Comparison of ENCODE assay signal across 23 cellular contexts in the genomic region with DNA sequence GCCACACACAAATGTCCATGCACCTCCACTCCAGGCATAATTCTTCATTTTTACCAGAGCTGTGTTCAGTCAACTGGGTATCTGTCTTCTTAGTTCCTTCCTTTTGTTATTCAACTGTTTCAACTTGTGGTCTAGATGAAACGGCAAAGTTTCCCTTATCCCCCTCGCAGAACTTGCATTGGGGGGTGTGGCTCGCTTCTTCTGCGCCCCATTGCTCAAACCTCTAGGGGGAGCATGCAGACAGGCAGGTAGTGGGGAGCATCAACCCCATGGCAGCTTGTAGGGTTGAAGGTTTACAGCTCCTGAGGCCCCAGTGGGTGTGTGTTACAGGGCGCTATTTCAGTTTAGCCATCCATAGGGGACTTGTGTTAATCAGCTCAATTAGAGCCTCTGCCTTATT. TPM values are rescaled to one million over a fixed set of nuclear protein-coding genes. Genes with fewer than 3 reads are reported as not detected.
A peak's percentile ranks its signal among the peaks of the same experiment; 100 is the strongest.
DNase-seq lines count a peak whose midpoint lies in the region; ATAC-seq, FAIRE-seq and TF ChIP-seq lines count a peak whose summit lies in the region.
"Had no signal": no experiment of that assay in that cellular context is flagged by ENCODE, and none has a peak within 500 bp of the region (broad histone marks: within the 10 kb centered on the region; RNA-seq: fewer than 3 reads in every experiment).

No MANE protein-coding gene starts in this region.

- FAIRE-seq in frontal cortex (lab: Jason Lieb, UNC) = no peak

- intact Hi-C loops in Right ventricle myocardium superior (cut with DNase I) = loop anchor here (2.0 to 10.0 kb wide), 2 partner anchors 100 to 172 kb away; no protein-coding TSS in a partner anchor

- TF ChIP-seq CTCF in GM12873 (IDR thresholded peaks at IDR 0.05; ENCODE audit: insufficient read depth, low read depth, low read length, missing control alignments) (peak; percentile 36), NB4 (IDR thresholded peaks at IDR 0.05; ENCODE audit: low read depth, low read length) (peak; percentile 28), chondrocyte (IDR thresholded peaks at IDR 0.05) (peak; percentile 6)

- peak overlapping the region; percentile 47 for H3K4me2 ChIP-seq in BLaER1

- no peak overlapping the region for H3K4me3 Mint-ChIP-seq in chondrocyte (ENCODE audit: unreplicated experiment)
- H3K4me3 Mint-ChIP-seq in effector memory CD8-positive, alpha-beta T cell = no peak overlapping the region
- H3K4me3 Mint-ChIP-seq: activated CD8-positive, alpha-beta memory T cell treated with anti-CD3 and anti-CD28 coated beads, Interleukin-2, amount 10 ng/mL, durations not matched to agents 7 days and 5 days; CD4-positive, alpha-beta T cell had no signal

- peaks cover 24% of the 10 kb centered on the region for H3K4me1 Mint-ChIP-seq in chondrocyte (ENCODE audit: low read depth)
- no peaks in the 10 kb centered on the region for H3K4me1 Mint-ChIP-seq in effector memory CD8-positive, alpha-beta T cell (ENCODE audit: low read depth in 2 of 2)
- H3K4me1 Mint-ChIP-seq: activated CD8-positive, alpha-beta memory T cell treated with anti-CD3 and anti-CD28 coated beads, Interleukin-2, amount 10 ng/mL, durations not matched to agents 7 days and 5 days had no signal

- no peak overlapping the region for H3K4me3 ChIP-seq in BLaER1
- no peak overlapping the region for H3K4me3 ChIP-seq in NB4 (ENCODE audit: low read depth, low read length)
- H3K4me3 ChIP-seq in effector memory CD4-positive, alpha-beta T cell (ENCODE audit: insufficient read depth, low read depth, low read length, poor library complexity, severe bottlenecking) = no peak overlapping the region
- H3K4me3 ChIP-seq: esophagus squamous epithelium, lower lobe of right lung had no signal

- H3K27me3 Mint-ChIP-seq in chondrocyte (ENCODE audit: low read depth) = peaks cover 5% of the 10 kb centered on the region
- no peaks in the 10 kb centered on the region for H3K27me3 Mint-ChIP-seq in effector memory CD8-positive, alpha-beta T cell
- H3K27me3 Mint-ChIP-seq: activated CD8-positive, alpha-beta memory T cell treated with anti-CD3 and anti-CD28 coated beads, Interleukin-2, amount 10 ng/mL, durations not matched to agents 7 days and 5 days; CD4-positive, alpha-beta T cell had no signal

- H3K36me3 ChIP-seq in BLaER1 = no peaks in the 10 kb centered on the region
- H3K36me3 ChIP-seq in effector memory CD4-positive, alpha-beta T cell (ENCODE audit: control insufficient read depth, insufficient read depth, low read length) = no peaks in the 10 kb centered on the region
- H3K36me3 ChIP-seq: esophagus squamous epithelium, lower lobe of right lung had no signal

- H3K27me3 ChIP-seq in BLaER1 = no peaks in the 10 kb centered on the region
- H3K27me3 ChIP-seq in effector memory CD4-positive, alpha-beta T cell (replicated peaks; ENCODE audit: control insufficient read depth, insufficient read depth, low read length, poor library complexity, severe bottlenecking) = no peaks in the 10 kb centered on the region
- H3K27me3 ChIP-seq: esophagus squamous epithelium had no signal

- TF ChIP-seq POLR2A in NB4 (IDR thresholded peaks at IDR 0.05; ENCODE audit: extremely low read depth, insufficient read length) = no peak

- peaks cover 7% of the 10 kb centered on the region for H3K9me3 Mint-ChIP-seq in chondrocyte (ENCODE audit: low read depth)
- H3K9me3 Mint-ChIP-seq in effector memory CD8-positive, alpha-beta T cell = no peaks in the 10 kb centered on the region
- H3K9me3 Mint-ChIP-seq: activated T-helper 2 cell treated with anti-CD3 and anti-CD28 coated beads, Interferon-gamma antibody, Interleukin-2, Interleukin-4, amounts not matched to agents 10 μg/mL and 5 μg/mL and 100 μg/mL, durations not matched to agents 14 hours and 24 hours and 36 hours; CD4-positive, alpha-beta T cell had no signal

- peaks cover 5% of the 10 kb centered on the region; the same call in 1 of the 2 replicates for H3K9me3 ChIP-seq in BLaER1
- H3K9me3 ChIP-seq in effector memory CD4-positive, alpha-beta T cell (ENCODE audit: control insufficient read depth, low read length) = no peaks in the 10 kb centered on the region
- H3K9me3 ChIP-seq: esophagus squamous epithelium, lower lobe of right lung had no signal

- no peak for ATAC-seq in Right ventricle myocardium superior (ENCODE audit: poor library complexity)
- ATAC-seq in effector memory CD8-positive, alpha-beta T cell (replicated peaks) = no peak
- ATAC-seq: activated CD8-positive, alpha-beta memory T cell treated with anti-CD3 and anti-CD28 coated beads, Interleukin-2, amount 10 ng/mL, durations not matched to agents 7 days and 5 days; lower lobe of right lung; right cardiac atrium; stimulated activated naive CD8-positive, alpha-beta T cell treated with anti-CD3 and anti-CD28 coated beads, Interleukin-15, Interleukin-2, amounts not matched to agents 100 U/mL and 50 U/mL, for 24 hours had no signal

- no peak overlapping the region for H3K27ac Mint-ChIP-seq in chondrocyte (ENCODE audit: unreplicated experiment)
- H3K27ac Mint-ChIP-seq in effector memory CD8-positive, alpha-beta T cell = no peak overlapping the region
- H3K27ac Mint-ChIP-seq: activated CD8-positive, alpha-beta memory T cell treated with anti-CD3 and anti-CD28 coated beads, Interleukin-2, amount 10 ng/mL, durations not matched to agents 7 days and 5 days; activated T-helper 2 cell treated with anti-CD3 and anti-CD28 coated beads, Interferon-gamma antibody, Interleukin-2, Interleukin-4, amounts not matched to agents 10 μg/mL and 5 μg/mL and 100 μg/mL, durations not matched to agents 14 hours and 24 hours and 36 hours; CD4-positive, alpha-beta T cell had no signal

- DNase-seq in NB4 (ENCODE audit: low read depth) (peak; percentile 16), chondrocyte (ENCODE audit: low spot score) (no peak), Right ventricle myocardium superior (no peak), frontal cortex (ENCODE audit: low spot score in 2 of 2) (no peak)
- no peak for DNase-seq in effector memory CD4-positive, alpha-beta T cell
- DNase-seq in effector memory CD8-positive, alpha-beta T cell = no peak
- DNase-seq: ACHN; activated CD8-positive, alpha-beta memory T cell treated with anti-CD3 and anti-CD28 coated beads, Interleukin-2, amount 10 ng/mL, durations not matched to agents 7 days and 5 days; CD4-positive, alpha-beta T cell; DMS79 treated with DMSO at 0.1 percent for 48 hours; esophagus squamous epithelium; glutamatergic neuron; lower lobe of right lung; NCI-H2029 treated with DMSO at 0.1 percent for 48 hours; NCI-H510A; occipital lobe; right cardiac atrium; stimulated activated naive CD8-positive, alpha-beta T cell treated with anti-CD3 and anti-CD28 coated beads, Interleukin-15, Interleukin-2, amounts not matched to agents 100 U/mL and 50 U/mL, for 24 hours; T-helper 2 cell; trophoblast cell had no signal

- H3K36me3 Mint-ChIP-seq in chondrocyte (ENCODE audit: low read depth) = no peaks in the 10 kb centered on the region
- no peaks in the 10 kb centered on the region for H3K36me3 Mint-ChIP-seq in effector memory CD8-positive, alpha-beta T cell (ENCODE audit: insufficient read depth)
- H3K36me3 Mint-ChIP-seq: activated CD8-positive, alpha-beta memory T cell treated with anti-CD3 and anti-CD28 coated beads, Interleukin-2, amount 10 ng/mL, durations not matched to agents 7 days and 5 days had no signal

- no peaks in the 10 kb centered on the region for H4K20me1 ChIP-seq in BLaER1

- H3K4me1 ChIP-seq in BLaER1 = peaks cover 38% of the 10 kb centered on the region
- no peaks in the 10 kb centered on the region for H3K4me1 ChIP-seq in effector memory CD4-positive, alpha-beta T cell (ENCODE audit: control insufficient read depth, insufficient read depth, low read length, poor library complexity, severe bottlenecking)
- H3K4me1 ChIP-seq: esophagus squamous epithelium, lower lobe of right lung had no signal

- H3K9ac ChIP-seq in BLaER1 = no peak overlapping the region

- 0 out of 2 replicates have a peak overlapping the region, but pooled peaks have one; percentile 27 for H3K27ac ChIP-seq in BLaER1
- no peak overlapping the region for H3K27ac ChIP-seq in effector memory CD4-positive, alpha-beta T cell (ENCODE audit: insufficient read depth, low read length, poor library complexity, severe bottlenecking)
- H3K27ac ChIP-seq: esophagus squamous epithelium, lower lobe of right lung had no signal

RNA-seq across cellular contexts. Expression of a gene that starts 38.3 kb away (rescaled TPM):
- total RNA-seq in chondrocyte (0.17 TPM in 1 of 3 replicates, not detected in the others), Right ventricle myocardium superior (76.5 TPM), frontal cortex (2.4 TPM)
- total RNA-seq: activated CD8-positive, alpha-beta memory T cell treated with anti-CD3 and anti-CD28 coated beads, Interleukin-2, amount 10 ng/mL, durations not matched to agents 7 days and 5 days; activated T-helper 2 cell treated with anti-CD3 and anti-CD28 coated beads, Interferon-gamma antibody, Interleukin-2, Interleukin-4, amounts not matched to agents 10 μg/mL and 5 μg/mL and 100 μg/mL, durations not matched to agents 14 hours and 24 hours and 36 hours; CD4-positive, alpha-beta T cell had no signal

Comparison
In these comparisons a context has a peak if more than half of its experiments do, and no peak if none do; other contexts are left out.
1. RNA of a gene that starts 38.3 kb away (total RNA-seq): 76.5 TPM in Right ventricle myocardium superior (single experiment); 2.4 TPM in frontal cortex (single experiment) and 0.17 TPM in chondrocyte; every median in the first group is over 10 times any median in the second.
2. Peak in every context shown above with its lines, with median percentiles within 50 percentile points of each other: CTCF ChIP-seq.